ENCODE assay signal across 16 cellular contexts in genomic region chr6:16184554-16184953, GRCh38. TPM values are rescaled to one million over a fixed set of nuclear protein-coding genes. Genes with fewer than 3 reads are reported as not detected.
DNase-seq lines count a peak whose midpoint lies in the region; ATAC-seq, FAIRE-seq and TF ChIP-seq lines count a peak whose summit lies in the region.
"Had no signal": no experiment of that assay in that cellular context is flagged by ENCODE, and none has a peak within 500 bp of the region (broad histone marks: within the 10 kb centered on the region; RNA-seq: fewer than 3 reads in every experiment).

No MANE protein-coding gene starts in this region.

- H3K4me3 ChIP-seq in WI38 (ENCODE audit: low read depth, low read length) (no peak overlapping the region), small intestine (ENCODE audit: low read depth in 1 of 2, low read length in 2 of 2) (no peak overlapping the region)

- WGBS in small intestine, 3 donors = 14 to 60% (median 30%) methylated on average over 3 of the region's 3 CpGs

- H3K4me1 ChIP-seq in small intestine (ENCODE audit: control insufficient read depth in 2 of 2, insufficient read depth in 1 of 2, low read depth in 1 of 2, low read length in 1 of 2) = peaks cover 0 to 3% of the 10 kb centered on the region in 2 donors

- no peak for DNase-seq in left colon
- DNase-seq in small intestine = peak; percentile 71
- no peak for DNase-seq in activated CD8-positive, alpha-beta memory T cell treated with anti-CD3 and anti-CD28 coated beads, Interleukin-2, amount 50 U/mL, for 4 hours
- no peak for DNase-seq in activated T-cell treated with anti-CD3 and anti-CD28 coated beads, Interleukin-2, amount 50 U/mL, for 48 hours
- DNase-seq: C1 segment of cervical spinal cord; CD4-positive, alpha-beta T cell; DMS 273 treated with DMSO at 0.1 percent for 48 hours; DMS79; HFFc6 had no signal

- no peaks in the 10 kb centered on the region for H3K36me3 ChIP-seq in small intestine (ENCODE audit: control insufficient read depth in 2 of 2, insufficient read depth in 2 of 2, low read length in 2 of 2)

- intact Hi-C loops in left colon (cut with DNase I, micrococcal nuclease) = loop anchor here in 1 of 2 donors (5.0 to 10.0 kb wide), 2 partner anchors 60 to 492 kb away; partner anchors contain the start of gene MYLIP

- no peak overlapping the region for H3K27ac ChIP-seq in small intestine (ENCODE audit: low read depth in 1 of 2, low read length in 1 of 2)

- H3K9me3 ChIP-seq in small intestine (ENCODE audit: control insufficient read depth, low read depth) = no peaks in the 10 kb centered on the region

- no peaks in the 10 kb centered on the region for H3K27me3 ChIP-seq in small intestine (ENCODE audit: control insufficient read depth in 2 of 2, insufficient read depth in 2 of 2, low read length in 2 of 2)

- ATAC-seq in GM18517 (IDR thresholded peaks at IDR 0.05; ENCODE audit: unreplicated experiment) (peak; percentile 24), left colon (peak; percentile 51), HG03521 (IDR thresholded peaks at IDR 0.05; ENCODE audit: unreplicated experiment) (no peak), HG03025 (IDR thresholded peaks at IDR 0.05; ENCODE audit: low FRiP score, unreplicated experiment) (no peak)

- no peak for FAIRE-seq in small intestine (lab: Jason Lieb, UNC)
- FAIRE-seq: G401.6, GM12891 had no signal

- 0 out of 2 replicates have a peak, but pooled peaks have one; percentile 0 for TF ChIP-seq CTCF in WI38 (IDR thresholded peaks at IDR 0.05; ENCODE audit: low read depth, low read length)

RNA-seq across cellular contexts. Expression of gene GMPR, which starts 53.8 kb away (rescaled TPM):
- total RNA-seq in left colon = 1 to 10 TPM; 2.3 to 5.6 TPM
- 10 to 100 TPM in 2 of 3 donors, 1 to 10 TPM in 1; 4.8 to 14.1 (median 10.5) TPM for polyA plus RNA-seq in small intestine
- total RNA-seq: B cell had no signal

RNA-seq across cellular contexts. Expression of gene MYLIP, which starts 55.7 kb away (rescaled TPM):
- total RNA-seq in left colon = 10 to 100 TPM; 17.2 to 38.6 TPM
- 10 to 100 TPM; 10.7 to 21.1 (median 16.9) TPM for polyA plus RNA-seq in small intestine

Comparison
In these comparisons a context has a peak if more than half of its experiments do, and no peak if none do; other contexts are left out.
1. ATAC-seq: peak in GM18517 (single experiment) and left colon (single experiment); none in HG03521 (single experiment) and HG03025 (single experiment).